16 cellular contexts compared by ENCODE assay signal in genomic region chr15:96187916-96188315, GRCh38.
DNase-seq lines count a peak whose midpoint lies in the region; ATAC-seq and TF ChIP-seq lines count a peak whose summit lies in the region.
"Had no signal": no experiment of that assay in that cellular context is flagged by ENCODE, and none has a peak within 500 bp of the region (broad histone marks: within the 10 kb centered on the region; RNA-seq: fewer than 3 reads in every experiment).

No MANE protein-coding gene starts in this region.

- peaks cover 0 to 17% (median 4%) of the 10 kb centered on the region in 4 donors for H3K4me1 ChIP-seq in right lobe of liver

- H3K36me3 ChIP-seq in right lobe of liver, result no peaks in the 10 kb centered on the region
- H3K36me3 ChIP-seq: HAP-1 had no signal

- no peak overlapping the region for H3K27ac ChIP-seq in right lobe of liver
- H3K27ac ChIP-seq: A549 had no signal

- peak; percentile 9 for DNase-seq in amniotic epithelial cell (ENCODE audit: low read depth)
- DNase-seq in left kidney (ENCODE audit: low read depth, low spot score), result peak; percentile 88
- DNase-seq in nephron progenitor cell, result no peak
- DNase-seq in NCI-H510A treated with DMSO at 0.1 percent for 48 hours (lab: John Stamatoyannopoulos, UW), result no peak
- DNase-seq in NCI-H1694 (lab: John Stamatoyannopoulos, UW), result no peak
- DNase-seq in NCI-H1417 (lab: John Stamatoyannopoulos, UW), result no peak
- DNase-seq in right lobe of liver, result no peak
- DNase-seq: CD8-positive, alpha-beta T cell; COR-L47; DMS153; DMS79 treated with DMSO at 0.1 percent for 48 hours; EL had no signal

- peaks cover 13% of the 10 kb centered on the region for H3K36me3 Mint-ChIP-seq in nephron progenitor cell (ENCODE audit: low read depth)
- H3K36me3 Mint-ChIP-seq: CD14-positive monocyte; CD8-positive, alpha-beta T cell had no signal

- H3K27ac Mint-ChIP-seq in nephron progenitor cell, result peak overlapping the region; percentile 66
- H3K27ac Mint-ChIP-seq: CD14-positive monocyte; CD8-positive, alpha-beta T cell had no signal

- ATAC-seq in right lobe of liver, result no peak
- ATAC-seq: A549; CD8-positive, alpha-beta T cell; HepG2 had no signal

- no peaks in the 10 kb centered on the region for H3K9me3 ChIP-seq in right lobe of liver
- H3K9me3 ChIP-seq: A549, HAP-1 had no signal

- H3K9me3 Mint-ChIP-seq in nephron progenitor cell, result no peaks in the 10 kb centered on the region

- peaks cover 29% of the 10 kb centered on the region for H3K4me1 Mint-ChIP-seq in nephron progenitor cell
- H3K4me1 Mint-ChIP-seq: CD14-positive monocyte had no signal

- no peak for TF ChIP-seq CTCF in nephron progenitor cell (IDR thresholded peaks at IDR 0.05)
- TF ChIP-seq CTCF in right lobe of liver (IDR thresholded peaks at IDR 0.05), result no peak

- no peak overlapping the region for H3K4me3 ChIP-seq in right lobe of liver
- H3K4me3 ChIP-seq: A549, HAP-1 had no signal

- no peak overlapping the region for H3K4me3 Mint-ChIP-seq in nephron progenitor cell
- H3K4me3 Mint-ChIP-seq: CD14-positive monocyte; CD8-positive, alpha-beta T cell had no signal

- 50% methylated on average over 6 of the region's 6 CpGs for WGBS in right lobe of liver (ENCODE audit: insufficient coverage, low coverage, low lambda C conversion rate, missing lambda C conversion rate)

- intact Hi-C loops in right lobe of liver (cut with DNase I), result loop anchor here in 1 of 2 donors (10.0 kb wide), 1 partner anchor 157 kb away; no protein-coding TSS in a partner anchor

- H3K27me3 ChIP-seq in right lobe of liver, result no peaks in the 10 kb centered on the region

- no peak for TF ChIP-seq POLR2A in right lobe of liver (IDR thresholded peaks at IDR 0.05)

- no peaks in the 10 kb centered on the region for H3K27me3 Mint-ChIP-seq in nephron progenitor cell (ENCODE audit: low read depth, poor library complexity)

Comparison
In these comparisons a context has a peak if more than half of its experiments do, and no peak if none do; other contexts are left out.
1. DNase-seq: peak in amniotic epithelial cell (single experiment) and left kidney (single experiment); none in nephron progenitor cell (single experiment), NCI-H510A treated with DMSO at 0.1 percent for 48 hours (single experiment), NCI-H1694 (single experiment), NCI-H1417 (0 of 3) and right lobe of liver (0 of 3).